21 cellular contexts compared by ENCODE assay signal in the genomic region with DNA sequence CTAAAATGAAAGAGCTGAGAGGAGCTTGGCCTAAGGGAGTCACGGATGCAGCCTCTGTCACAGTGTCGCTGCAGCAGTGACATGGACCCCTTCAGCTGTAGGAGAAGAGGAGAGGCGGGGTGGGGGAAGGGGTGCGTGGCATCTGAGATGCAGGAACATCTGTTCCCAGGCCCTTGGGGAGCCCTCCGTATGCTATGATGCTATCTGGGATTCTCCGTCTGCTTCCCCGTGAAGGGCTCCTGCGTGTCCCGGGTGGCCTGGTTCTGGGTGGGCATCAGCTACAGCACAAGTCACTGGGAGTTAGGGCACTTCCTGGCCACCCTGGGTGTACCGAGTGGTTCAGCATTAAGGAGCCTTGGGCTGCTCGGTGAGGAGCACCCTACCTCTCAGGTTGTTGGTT. TPM values are rescaled to one million over a fixed set of nuclear protein-coding genes. Genes with fewer than 3 reads are reported as not detected.
A peak's percentile ranks its signal among the peaks of the same experiment; 100 is the strongest.
DNase-seq lines count a peak whose midpoint lies in the region; ATAC-seq and TF ChIP-seq lines count a peak whose summit lies in the region.
"Had no signal": no experiment of that assay in that cellular context is flagged by ENCODE, and none has a peak within 500 bp of the region (broad histone marks: within the 10 kb centered on the region; RNA-seq: fewer than 3 reads in every experiment).

No MANE protein-coding gene starts in this region.

- ATAC-seq in WTC11, result no peak
- ATAC-seq in HG03025 (IDR thresholded peaks at IDR 0.05; ENCODE audit: low FRiP score, unreplicated experiment), result no peak
- no peak for ATAC-seq in GM21825 (IDR thresholded peaks at IDR 0.05; ENCODE audit: unreplicated experiment)
- ATAC-seq: GM12878, K562 had no signal

- H3K4me1 Mint-ChIP-seq in WTC11 (peaks cover 67% of the 10 kb centered on the region), neural crest cell (peaks cover 27% of the 10 kb centered on the region)

- H3K36me3 Mint-ChIP-seq in WTC11 (peaks cover 3% of the 10 kb centered on the region; the same call in 1 of the 2 replicates), neural crest cell (ENCODE audit: low read depth) (no peaks in the 10 kb centered on the region)
- H3K36me3 Mint-ChIP-seq: activated naive CD4-positive, alpha-beta T cell treated with anti-CD3 and anti-CD28 coated beads, Interleukin-2, amount 50 U/mL, for 24 hours had no signal

- H3K27me3 Mint-ChIP-seq in WTC11 (ENCODE audit: low read depth) (no peaks in the 10 kb centered on the region), neural crest cell (ENCODE audit: low read depth) (no peaks in the 10 kb centered on the region)
- H3K27me3 Mint-ChIP-seq: activated naive CD4-positive, alpha-beta T cell treated with anti-CD3 and anti-CD28 coated beads, Interleukin-2, amount 50 U/mL, for 24 hours; B cell had no signal

- peak overlapping the region; percentile 70 for H3K27ac Mint-ChIP-seq in WTC11
- peak overlapping the region; percentile 43 for H3K27ac Mint-ChIP-seq in neural crest cell (ENCODE audit: unreplicated experiment)
- H3K27ac Mint-ChIP-seq: activated naive CD4-positive, alpha-beta T cell treated with anti-CD3 and anti-CD28 coated beads, Interleukin-2, amount 50 U/mL, for 24 hours; activated T-helper 1 cell treated with anti-CD3 and anti-CD28 coated beads, Interleukin-12 subunit alpha, Interleukin-12 subunit beta, Interleukin-2, Interleukin-4 antibody, amounts not matched to agents 30 ng/mL and 10 ng/mL and 1 ng/mL, durations not matched to agents 14 hours and 24 hours and 36 hours; B cell had no signal

- CTCF ChIA-PET in WTC11 (lab: Charles Lee), result interaction anchor here (1.1 to 7.2 kb wide), 7 partner anchors 11 to 92 kb away, joined by 3 to 33 read pairs (median 4); no protein-coding TSS in a partner anchor

- POLR2A ChIA-PET in WTC11 (lab: Charles Lee), result no interaction called here

- H3K9me3 Mint-ChIP-seq in WTC11 (no peaks in the 10 kb centered on the region), neural crest cell (peaks cover 3% of the 10 kb centered on the region)
- H3K9me3 Mint-ChIP-seq: activated naive CD4-positive, alpha-beta T cell treated with anti-CD3 and anti-CD28 coated beads, Interleukin-2, amount 50 U/mL, for 24 hours; activated T-helper 1 cell treated with anti-CD3 and anti-CD28 coated beads, Interleukin-12 subunit alpha, Interleukin-12 subunit beta, Interleukin-2, Interleukin-4 antibody, amounts not matched to agents 30 ng/mL and 10 ng/mL and 1 ng/mL, durations not matched to agents 14 hours and 24 hours and 36 hours had no signal

- H3K4me3 Mint-ChIP-seq in WTC11 (no peak overlapping the region), neural crest cell (no peak overlapping the region)
- H3K4me3 Mint-ChIP-seq: activated naive CD4-positive, alpha-beta T cell treated with anti-CD3 and anti-CD28 coated beads, Interleukin-2, amount 50 U/mL, for 24 hours; activated T-helper 1 cell treated with anti-CD3 and anti-CD28 coated beads, Interleukin-12 subunit alpha, Interleukin-12 subunit beta, Interleukin-2, Interleukin-4 antibody, amounts not matched to agents 30 ng/mL and 10 ng/mL and 1 ng/mL, durations not matched to agents 14 hours and 24 hours and 36 hours; B cell had no signal

- DNase-seq in D341Med (ENCODE audit: low spot score), result peak; percentile 30
- DNase-seq in NCI-H1694 treated with DMSO at 0.1 percent for 48 hours (lab: John Stamatoyannopoulos, UW), result peak; percentile 43
- no peak for DNase-seq in WTC11 (ENCODE audit: low spot score)
- no peak for DNase-seq in neural crest cell (ENCODE audit: low read depth, low spot score)
- DNase-seq in GM03348 (ENCODE audit: low spot score), result no peak
- DNase-seq in NCI-H146 treated with DMSO at 0.1 percent for 48 hours (lab: John Stamatoyannopoulos, UW; ENCODE audit: unreplicated experiment), result no peak
- DNase-seq: central memory CD4-positive, alpha-beta T cell; kidney glomerular epithelial cell; MG63; NCI-H1417 treated with DMSO at 0.1 percent for 48 hours; NCI-H526 treated with DMSO at 0.1 percent for 48 hours; RPMI8226; upper lobe of left lung had no signal

- TF ChIP-seq CTCF in WTC11 (IDR thresholded peaks at IDR 0.05), result no peak
- TF ChIP-seq CTCF in neural crest cell (conservative IDR thresholded peaks at IDR 0.05), result no peak

TF ChIP-seq in WTC11, 78 proteins besides CTCF, POLR2A, EP300 and RAD21 (continues in another document):
- TF ChIP-seq NR3C1 (CRISPR knock-in tag; conservative IDR thresholded peaks at IDR 0.05; ENCODE audit: low read depth) (no peak), ZBTB21 (CRISPR knock-in tag; IDR thresholded peaks at IDR 0.05; ENCODE audit: borderline replicate concordance) (no peak), TEAD1 (CRISPR knock-in tag; IDR thresholded peaks at IDR 0.05) (no peak), ZNF263 (CRISPR knock-in tag; IDR thresholded peaks at IDR 0.05; ENCODE audit: low read depth) (no peak), AFF4 (CRISPR knock-in tag; IDR thresholded peaks at IDR 0.05; ENCODE audit: borderline replicate concordance) (no peak), ZNF396 (CRISPR knock-in tag; IDR thresholded peaks at IDR 0.05; ENCODE audit: borderline replicate concordance) (no peak), ZBTB43 (CRISPR knock-in tag; IDR thresholded peaks at IDR 0.05) (no peak)
- TF ChIP-seq, protein P1, sequence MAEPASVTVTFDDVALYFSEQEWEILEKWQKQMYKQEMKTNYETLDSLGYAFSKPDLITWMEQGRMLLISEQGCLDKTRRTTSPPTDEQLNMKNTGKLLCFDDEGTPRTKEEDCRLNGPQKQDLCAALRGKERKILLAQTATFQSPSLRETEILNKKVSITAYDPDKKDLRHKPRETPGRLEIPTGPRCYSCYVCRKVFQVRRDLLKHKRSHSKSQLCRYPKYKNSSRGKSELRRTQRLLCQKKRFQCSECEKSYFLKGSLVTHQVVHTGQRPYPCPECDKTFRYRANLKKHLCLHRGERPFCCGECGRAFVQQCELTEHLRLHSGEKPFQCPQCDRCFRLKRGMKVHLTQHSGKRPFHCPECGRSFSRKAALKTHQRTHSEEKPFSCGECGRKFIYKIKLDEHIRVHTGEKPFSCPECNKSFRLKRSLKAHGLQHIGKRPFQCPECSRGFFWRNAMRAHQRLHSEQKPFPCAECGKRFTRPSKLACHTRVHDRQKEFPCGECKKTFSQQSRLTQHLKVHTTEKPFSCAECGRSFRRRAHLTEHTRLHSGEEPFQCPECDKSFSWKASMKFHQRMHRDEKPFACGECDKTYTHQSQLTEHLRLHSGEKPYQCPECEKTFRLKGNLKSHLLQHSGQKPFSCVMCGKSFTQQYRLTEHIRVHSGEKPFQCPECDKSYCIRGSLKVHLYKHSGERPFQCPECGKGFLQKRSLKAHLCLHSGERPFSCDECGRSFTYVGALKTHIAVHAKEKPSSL (CRISPR knock-in tag; conservative IDR thresholded peaks at IDR 0.05), result no peak

RNA-seq across cellular contexts. Expression of gene B3GNT7, which starts 35.6 kb away (rescaled TPM):
- total RNA-seq in WTC11 (2021) (151 to 197 TPM (median 194 TPM) in 3 replicates), neural crest cell (0.61 and 0.79 TPM in 2 replicates)
- total RNA-seq: A673; activated T-helper 1 cell treated with anti-CD3 and anti-CD28 coated beads, Interleukin-12 subunit alpha, Interleukin-12 subunit beta, Interleukin-2, Interleukin-4 antibody, amounts not matched to agents 30 ng/mL and 10 ng/mL and 1 ng/mL, durations not matched to agents 14 hours and 24 hours and 36 hours had no signal

Comparison
In these comparisons a context has a peak if more than half of its experiments do, and no peak if none do; other contexts are left out.
1. DNase-seq: peak in D341Med (single experiment) and NCI-H1694 treated with DMSO at 0.1 percent for 48 hours (single experiment); none in WTC11 (single experiment), neural crest cell (single experiment), GM03348 (single experiment) and NCI-H146 treated with DMSO at 0.1 percent for 48 hours (single experiment).
2. RNA of gene B3GNT7, which starts 35.6 kb away (total RNA-seq): 151 to 197 TPM in WTC11; 0.61 to 0.79 TPM in neural crest cell; every median in the first group is over 10 times any median in the second.